ENCODE assay signal across 24 cellular contexts in genomic region chr7:144546795-144547194, GRCh38.
DNase-seq lines count a peak whose midpoint lies in the region; ATAC-seq, FAIRE-seq and TF ChIP-seq lines count a peak whose summit lies in the region.
"Had no signal": no experiment of that assay in that cellular context is flagged by ENCODE, and none has a peak within 500 bp of the region (broad histone marks: within the 10 kb centered on the region; RNA-seq: fewer than 3 reads in every experiment).

No MANE protein-coding gene starts in this region.

- H3K4me1 Mint-ChIP-seq in activated T-helper 17 cell treated with anti-CD3 and anti-CD28 coated beads, Interleukin-2, amount 50 U/mL, for 72 hours: no peaks in the 10 kb centered on the region
- H3K4me1 Mint-ChIP-seq: CD14-positive monocyte had no signal

- ATAC-seq in left colon (peak; percentile 81), HG03135 (IDR thresholded peaks at IDR 0.05; ENCODE audit: unreplicated experiment) (no peak)
- no peak for ATAC-seq in activated T-helper 17 cell treated with anti-CD3 and anti-CD28 coated beads, Interleukin-2, amount 50 U/mL, for 72 hours (replicated peaks)

- no peak for TF ChIP-seq POLR2A in transverse colon (IDR thresholded peaks at IDR 0.05)

- H3K4me3 Mint-ChIP-seq in activated T-helper 17 cell treated with anti-CD3 and anti-CD28 coated beads, Interleukin-2, amount 50 U/mL, for 72 hours: no peak overlapping the region
- H3K4me3 Mint-ChIP-seq: CD14-positive monocyte; CD4-positive, alpha-beta memory T cell; CD4-positive, CD25-positive, alpha-beta regulatory T cell; CD8-positive, alpha-beta memory T cell had no signal

- H3K27me3 ChIP-seq in colonic mucosa: no peaks in the 10 kb centered on the region
- H3K27me3 ChIP-seq in small intestine (ENCODE audit: control insufficient read depth in 2 of 2, insufficient read depth in 2 of 2, low read length in 2 of 2): no peaks in the 10 kb centered on the region
- H3K27me3 ChIP-seq in transverse colon: no peaks in the 10 kb centered on the region
- H3K27me3 ChIP-seq: BE2C, BLaER1 had no signal

- intact Hi-C loops in colonic mucosa (cut with DNase I): no loop called here
- intact Hi-C loops in left colon (cut with DNase I, micrococcal nuclease): no loop called here
- intact Hi-C loops in transverse colon (cut with DNase I; ENCODE audit: low total_unique reads): no loop called here

- no peak for TF ChIP-seq CTCF in colonic mucosa (IDR thresholded peaks at IDR 0.05)
- TF ChIP-seq CTCF in transverse colon (IDR thresholded peaks at IDR 0.05): no peak

- TF ChIP-seq EP300 in transverse colon (IDR thresholded peaks at IDR 0.05; ENCODE audit: low read depth): no peak

- FAIRE-seq in small intestine (lab: Jason Lieb, UNC): no peak
- FAIRE-seq: A204.1, D721Med, G401.6, GM12891, GM19239 had no signal

- DNase-seq in colonic mucosa: peak; percentile 19
- DNase-seq in left colon: peak; percentile 6 to 29
- DNase-seq in small intestine: peak; percentile 76
- no peak for DNase-seq in transverse colon
- DNase-seq: 8988T; ACHN; BE2C; C1 segment of cervical spinal cord; Calu3; CD4-positive, alpha-beta memory T cell; CD4-positive, CD25-positive, alpha-beta regulatory T cell; CD8-positive, alpha-beta memory T cell; COR-L47; DMS79 treated with DMSO at 0.1 percent for 48 hours; GF-D8 had no signal

- 23 to 60% (median 39%) methylated on average over 2 of the region's 2 CpGs for WGBS in small intestine, 3 donors
- 39 to 44% methylated on average over 2 of the region's 2 CpGs for WGBS in transverse colon (ENCODE audit: low coverage in 1 of 2), 2 donors

- H3K9me3 ChIP-seq in colonic mucosa (no peaks in the 10 kb centered on the region), small intestine (ENCODE audit: control insufficient read depth, low read depth) (no peaks in the 10 kb centered on the region), transverse colon (no peaks in the 10 kb centered on the region)
- H3K9me3 ChIP-seq: BE2C, BLaER1 had no signal

- H3K4me1 ChIP-seq in colonic mucosa (no peaks in the 10 kb centered on the region), small intestine (ENCODE audit: control insufficient read depth in 2 of 2, insufficient read depth in 1 of 2, low read depth in 1 of 2, low read length in 1 of 2) (no peaks in the 10 kb centered on the region), transverse colon (no peaks in the 10 kb centered on the region)
- H3K4me1 ChIP-seq: BE2C, BLaER1 had no signal

- no peaks in the 10 kb centered on the region for H3K27me3 Mint-ChIP-seq in activated T-helper 17 cell treated with anti-CD3 and anti-CD28 coated beads, Interleukin-2, amount 50 U/mL, for 72 hours
- H3K27me3 Mint-ChIP-seq: CD4-positive, alpha-beta memory T cell; CD4-positive, CD25-positive, alpha-beta regulatory T cell; CD8-positive, alpha-beta memory T cell had no signal

- H3K9ac ChIP-seq in colonic mucosa (ENCODE audit: low read depth in 2 of 2, low read length in 2 of 2): no peak overlapping the region
- H3K9ac ChIP-seq: BLaER1 had no signal

- in situ Hi-C loops in transverse colon (cut with MboI; ENCODE audit: low pct_ligation_motif_present in 1 of 4, low pct_unique_long_range_greater_than_20kb in 1 of 4, low sequenced_read_pairs in 3 of 4): no loop called here

- no peaks in the 10 kb centered on the region for H3K9me3 Mint-ChIP-seq in activated T-helper 17 cell treated with anti-CD3 and anti-CD28 coated beads, Interleukin-2, amount 50 U/mL, for 72 hours
- H3K9me3 Mint-ChIP-seq: CD4-positive, alpha-beta memory T cell; CD8-positive, alpha-beta memory T cell had no signal

- H3K27ac ChIP-seq in colonic mucosa (no peak overlapping the region), small intestine (ENCODE audit: low read depth in 1 of 2, low read length in 1 of 2) (no peak overlapping the region), transverse colon (no peak overlapping the region)
- H3K27ac ChIP-seq: BLaER1 had no signal

- H3K27ac Mint-ChIP-seq in activated T-helper 17 cell treated with anti-CD3 and anti-CD28 coated beads, Interleukin-2, amount 50 U/mL, for 72 hours: no peak overlapping the region
- H3K27ac Mint-ChIP-seq: CD14-positive monocyte; CD4-positive, CD25-positive, alpha-beta regulatory T cell; CD8-positive, alpha-beta memory T cell had no signal

- H3K36me3 ChIP-seq in colonic mucosa (no peaks in the 10 kb centered on the region), small intestine (ENCODE audit: control insufficient read depth in 2 of 2, insufficient read depth in 2 of 2, low read length in 2 of 2) (peaks cover 0 to 3% of the 10 kb centered on the region in 2 donors), transverse colon (peaks cover 0 to 7% (median 0%) of the 10 kb centered on the region in 4 donors)
- H3K36me3 ChIP-seq: BE2C, BLaER1 had no signal

- H3K4me3 ChIP-seq in colonic mucosa (no peak overlapping the region), small intestine (ENCODE audit: low read depth in 1 of 2, low read length in 2 of 2) (no peak overlapping the region), transverse colon (no peak overlapping the region)
- H3K4me3 ChIP-seq: BLaER1 had no signal

- H3K36me3 Mint-ChIP-seq in activated T-helper 17 cell treated with anti-CD3 and anti-CD28 coated beads, Interleukin-2, amount 50 U/mL, for 72 hours (ENCODE audit: low read depth): peaks cover 18% of the 10 kb centered on the region
